Comparison of ENCODE assay signal across 8 cellular contexts in genomic region chr18:23871410-23871809, GRCh38.
DNase-seq lines count a peak whose midpoint lies in the region; ATAC-seq and TF ChIP-seq lines count a peak whose summit lies in the region.

No MANE protein-coding gene starts in this region.

- no peak overlapping the region for H3K4me3 ChIP-seq in testis

- H3K9me3 ChIP-seq in testis = no peaks in the 10 kb centered on the region

- peak; percentile 78 for DNase-seq in COLO668 (lab: John Stamatoyannopoulos, UW; ENCODE audit: unreplicated experiment)
- DNase-seq in NCI-H2171 (lab: John Stamatoyannopoulos, UW) = peak; percentile 62
- peak; percentile 71 for DNase-seq in activated CD8-positive, alpha-beta memory T cell treated with anti-CD3 and anti-CD28 coated beads, Interleukin-2, amount 50 U/mL, for 4 hours
- DNase-seq in kidney tubule cell (ENCODE audit: low spot score) = peak; percentile 62
- peak; percentile 34 for DNase-seq in testis
- DNase-seq in germinal center (ENCODE audit: low spot score) = no peak

- H3K4me1 ChIP-seq in testis = no peaks in the 10 kb centered on the region

- WGBS in testis, 2 donors = 55 to 63% methylated on average over 7 of the region's 7 CpGs

- no peaks in the 10 kb centered on the region for H3K27me3 ChIP-seq in testis

- intact Hi-C loops in testis (cut with DNase I; ENCODE audit: low total_unique reads) = no loop called here

- H3K27ac ChIP-seq in testis = no peak overlapping the region

- ATAC-seq in GM21737 (IDR thresholded peaks at IDR 0.05; ENCODE audit: unreplicated experiment) (peak; percentile 79), HG02852 (IDR thresholded peaks at IDR 0.05; ENCODE audit: unreplicated experiment) (no peak)

- no peak for TF ChIP-seq POLR2A in testis (IDR thresholded peaks at IDR 0.05)

- H3K36me3 ChIP-seq in testis (ENCODE audit: low read depth, missing control alignments) = no peaks in the 10 kb centered on the region

- no peak for TF ChIP-seq CTCF in testis (IDR thresholded peaks at IDR 0.05)
